25 cellular contexts compared by ENCODE assay signal in the genomic region with DNA sequence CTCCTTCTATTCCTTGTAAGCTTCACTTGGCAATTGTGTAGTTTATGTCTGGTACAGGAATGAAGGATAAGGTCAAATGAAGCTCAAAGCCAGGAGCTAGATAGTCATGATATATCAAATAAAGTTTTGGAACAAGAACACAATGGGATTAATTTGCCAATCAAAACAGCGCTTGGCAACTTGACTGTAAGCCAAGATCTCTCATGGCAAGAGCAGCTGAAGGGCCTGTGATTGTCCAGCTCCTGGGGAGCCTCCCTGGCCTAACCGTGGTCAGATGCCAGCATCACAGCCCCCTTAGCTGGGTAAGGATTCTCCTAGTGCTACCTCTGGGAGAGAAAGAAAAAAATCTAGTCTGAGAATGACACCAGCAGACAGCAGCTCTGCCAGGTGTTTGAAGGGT.
DNase-seq lines count a peak whose midpoint lies in the region; ATAC-seq, FAIRE-seq and TF ChIP-seq lines count a peak whose summit lies in the region.
"Had no signal": no experiment of that assay in that cellular context is flagged by ENCODE, and none has a peak within 500 bp of the region (broad histone marks: within the 10 kb centered on the region; RNA-seq: fewer than 3 reads in every experiment).

No MANE protein-coding gene starts in this region.

- no peak overlapping the region for H3K9ac ChIP-seq in HepG2 (ENCODE audit: insufficient read depth, low read depth, low read length)
- no peak overlapping the region for H3K9ac ChIP-seq in PC-3 (ENCODE audit: low read length)
- H3K9ac ChIP-seq: SK-N-SH had no signal

- TF ChIP-seq RAD21 in Ishikawa (IDR thresholded peaks at IDR 0.05; ENCODE audit: low read depth) (no peak), HepG2 (CRISPR knock-in tag; IDR thresholded peaks at IDR 0.05) (no peak)

- in situ Hi-C loops in HepG2 (cut with HindIII; ENCODE audit: extremely low pct_ligation_motif_present, low pct_unique_long_range_greater_than_20kb): loop anchor here (10.0 kb wide), 1 partner anchor 54 kb away; no protein-coding TSS in a partner anchor

- H2AFZ ChIP-seq in HepG2 (ENCODE audit: low read length) (no peak overlapping the region), PC-3 (ENCODE audit: low read length) (no peak overlapping the region)

- H3K27ac Mint-ChIP-seq in progenitor cell of endocrine pancreas: peak overlapping the region; percentile 81
- H3K27ac Mint-ChIP-seq: activated T-cell treated with anti-CD3 and anti-CD28 coated beads, Interleukin-2, amount 50 U/mL, for 24 hours; H9; natural killer cell treated with Interleukin-12 subunit alpha and Interleukin-12 subunit beta and Interleukin-15 and Interleukin-18, amount 100 ng/mL, for 72 hours; T-helper 17 cell had no signal

- TF ChIP-seq EP300 in Ishikawa (IDR thresholded peaks at IDR 0.05; ENCODE audit: borderline replicate concordance) (no peak), HepG2 (IDR thresholded peaks at IDR 0.05; ENCODE audit: low read depth in 2 of 2, low read length in 2 of 2) (no peak), HepG2 (CRISPR knock-in tag; IDR thresholded peaks at IDR 0.05; ENCODE audit: borderline replicate concordance) (no peak)

- TF ChIP-seq CTCF in body of pancreas (IDR thresholded peaks at IDR 0.05) (no peak), HepG2 (CRISPR knock-in tag; IDR thresholded peaks at IDR 0.05) (no peak), progenitor cell of endocrine pancreas (IDR thresholded peaks at IDR 0.05; ENCODE audit: unreplicated experiment) (no peak), PC-3 (conservative IDR thresholded peaks at IDR 0.05; ENCODE audit: low read depth, low read length) (no peak), mucosa of descending colon (IDR thresholded peaks at IDR 0.05) (no peak)

- H3K9me2 ChIP-seq in PC-3 (replicated peaks; ENCODE audit: low read length): no peaks in the 10 kb centered on the region
- H3K9me2 ChIP-seq: SK-N-SH had no signal

- peak overlapping the region; percentile 65; the same call in 1 of the 2 replicates for H3K4me2 ChIP-seq in HepG2 (ENCODE audit: low read depth, low read length)
- no peak overlapping the region for H3K4me2 ChIP-seq in PC-3 (ENCODE audit: low read length)
- H3K4me2 ChIP-seq: SK-N-SH had no signal

- BruUV-seq in HepG2 (replicated peaks; lab: Mats Ljungman, UMichigan) (no TSS peak), PC-3 (replicated peaks; lab: Mats Ljungman, UMichigan) (no TSS peak)

- intact Hi-C loops in body of pancreas (cut with DNase I): no loop called here
- intact Hi-C loops in HepG2 (cut with micrococcal nuclease; ENCODE audit: unreplicated experiment): loop anchor here (5.0 kb wide), 1 partner anchor 62 kb away; no protein-coding TSS in a partner anchor
- intact Hi-C loops in PC-3 (cut with micrococcal nuclease): no loop called here
- intact Hi-C loops in mucosa of descending colon (cut with DNase I, micrococcal nuclease): no loop called here

- no peaks in the 10 kb centered on the region for H3K79me2 ChIP-seq in HepG2 (ENCODE audit: insufficient read depth, low read length)
- H3K79me2 ChIP-seq in PC-3 (ENCODE audit: low read length): no peaks in the 10 kb centered on the region

- no peak overlapping the region for H3K4me3 Mint-ChIP-seq in progenitor cell of endocrine pancreas (ENCODE audit: low read depth)
- H3K4me3 Mint-ChIP-seq: activated T-cell treated with anti-CD3 and anti-CD28 coated beads, Interleukin-2, amount 50 U/mL, for 24 hours; H9; mesothelial cell of epicardium; natural killer cell treated with Interleukin-12 subunit alpha and Interleukin-12 subunit beta and Interleukin-15 and Interleukin-18, amount 100 ng/mL, for 72 hours; T-helper 17 cell had no signal

- H3K27me3 Mint-ChIP-seq in progenitor cell of endocrine pancreas: peaks cover 3% of the 10 kb centered on the region
- H3K27me3 Mint-ChIP-seq: activated T-cell treated with anti-CD3 and anti-CD28 coated beads, Interleukin-2, amount 50 U/mL, for 24 hours; natural killer cell treated with Interleukin-12 subunit alpha and Interleukin-12 subunit beta and Interleukin-15 and Interleukin-18, amount 100 ng/mL, for 72 hours had no signal

- peaks cover 58% of the 10 kb centered on the region for H3K4me1 ChIP-seq in body of pancreas
- peaks cover 60% of the 10 kb centered on the region for H3K4me1 ChIP-seq in HepG2 (ENCODE audit: insufficient read depth, low read length)
- no peaks in the 10 kb centered on the region for H3K4me1 ChIP-seq in PC-3 (ENCODE audit: insufficient read depth, low read length)
- peaks cover 8% of the 10 kb centered on the region for H3K4me1 ChIP-seq in mucosa of descending colon (ENCODE audit: low read depth)

- FAIRE-seq in HepG2 (lab: Jason Lieb, UNC): no peak

- peaks cover 11% of the 10 kb centered on the region for H3K4me1 Mint-ChIP-seq in progenitor cell of endocrine pancreas (ENCODE audit: low read depth)
- H3K4me1 Mint-ChIP-seq: H9 had no signal

- ATAC-seq in body of pancreas (peak; percentile 25), HepG2 (no peak), PC-3 (no peak), mucosa of descending colon (no peak)
- ATAC-seq: natural killer cell treated with Interleukin-12 subunit alpha and Interleukin-12 subunit beta and Interleukin-15 and Interleukin-18, amount 100 ng/mL, for 72 hours; T-helper 17 cell had no signal

- WGBS in body of pancreas, 2 donors: 20 to 25% methylated on average over 2 of the region's 2 CpGs
- WGBS in HepG2 (ENCODE audit: low lambda C conversion rate): 92% methylated on average over 2 of the region's 2 CpGs

- peak overlapping the region; percentile 60 to 85 (median 83) for H3K27ac ChIP-seq in body of pancreas
- H3K27ac ChIP-seq in HepG2 (ENCODE audit: extremely low read length, insufficient read depth, low read length): peak overlapping the region; percentile 78
- no peak overlapping the region for H3K27ac ChIP-seq in PC-3 (ENCODE audit: low read length)

- no peak overlapping the region for H3K4me3 ChIP-seq in body of pancreas
- H3K4me3 ChIP-seq in HepG2 (replicated peaks in 1 of 3; ENCODE audit: insufficient read depth in 1 of 3, low read depth in 2 of 3, low read length in 3 of 3): no peak overlapping the region
- H3K4me3 ChIP-seq in PC-3 (ENCODE audit: low read length): no peak overlapping the region
- no peak overlapping the region for H3K4me3 ChIP-seq in mucosa of descending colon
- H3K4me3 ChIP-seq: tibial nerve had no signal

- no peaks in the 10 kb centered on the region for H4K20me1 ChIP-seq in HepG2 (ENCODE audit: insufficient read depth, low read length)
- no peaks in the 10 kb centered on the region for H4K20me1 ChIP-seq in PC-3 (ENCODE audit: low read length)

- no peaks in the 10 kb centered on the region for H3K36me3 ChIP-seq in body of pancreas (replicated peaks in 1 of 2; ENCODE audit: insufficient read depth in 1 of 2, low read depth in 2 of 2)
- no peaks in the 10 kb centered on the region; a peak in 1 of 5 replicates for H3K36me3 ChIP-seq in HepG2 (replicated peaks in 1 of 2; ENCODE audit: control insufficient read depth in 1 of 2, insufficient read depth in 2 of 2, low read length in 2 of 2)
- H3K36me3 ChIP-seq in PC-3 (ENCODE audit: low read depth, low read length): no peaks in the 10 kb centered on the region
- H3K36me3 ChIP-seq in mucosa of descending colon (ENCODE audit: low read depth): no peaks in the 10 kb centered on the region
- H3K36me3 ChIP-seq: tibial nerve had no signal

- H3K9me3 Mint-ChIP-seq in progenitor cell of endocrine pancreas (ENCODE audit: low read depth): no peaks in the 10 kb centered on the region
- H3K9me3 Mint-ChIP-seq: activated T-cell treated with anti-CD3 and anti-CD28 coated beads, Interleukin-2, amount 50 U/mL, for 24 hours; H9; natural killer cell treated with Interleukin-12 subunit alpha and Interleukin-12 subunit beta and Interleukin-15 and Interleukin-18, amount 100 ng/mL, for 72 hours had no signal

- H3K36me3 Mint-ChIP-seq in progenitor cell of endocrine pancreas (ENCODE audit: insufficient read depth): no peaks in the 10 kb centered on the region
- H3K36me3 Mint-ChIP-seq: mesothelial cell of epicardium; natural killer cell treated with Interleukin-12 subunit alpha and Interleukin-12 subunit beta and Interleukin-15 and Interleukin-18, amount 100 ng/mL, for 72 hours had no signal

- CTCF ChIA-PET in HepG2 (lab: Yijun Ruan, JAX; ENCODE audit: low intra/inter-chr PET ratio, low total read pairs) (no interaction called here), PC-3 (lab: Charles Lee) (interaction anchor here (0.9 kb wide), 1 partner anchor 242 kb away, joined by 3 read pairs; a partner anchor contains a TSS)

- H3F3A ChIP-seq in PC-3 (ENCODE audit: low read length, unreplicated experiment): no peaks in the 10 kb centered on the region

- POLR2A ChIA-PET in HepG2 (lab: Yijun Ruan, JAX): interaction anchor here (1.0 to 3.8 kb wide), 5 partner anchors 18 to 221 kb away, joined by 3 to 34 read pairs (median 12); a partner anchor contains a TSS
- POLR2A ChIA-PET in PC-3 (lab: Charles Lee; ENCODE audit: unreplicated experiment): no interaction called here

- TF ChIP-seq POLR2A in body of pancreas (IDR thresholded peaks at IDR 0.05) (no peak), HepG2 (IDR thresholded peaks at IDR 0.05; ENCODE audit: insufficient read depth in 1 of 2, low read depth in 2 of 2, low read length in 2 of 2) (no peak)

- no peaks in the 10 kb centered on the region for H3K9me3 ChIP-seq in body of pancreas
- no peaks in the 10 kb centered on the region for H3K9me3 ChIP-seq in HepG2 (ENCODE audit: low read length)
- no peaks in the 10 kb centered on the region for H3K9me3 ChIP-seq in PC-3 (ENCODE audit: low read length)
- H3K9me3 ChIP-seq in mucosa of descending colon: no peaks in the 10 kb centered on the region
- H3K9me3 ChIP-seq: SK-N-SH, tibial nerve had no signal

- DNase-seq in body of pancreas (peak; percentile 28 to 43 (median 36)), HepG2 (ENCODE audit: low spot score) (no peak), progenitor cell of endocrine pancreas (ENCODE audit: low spot score, unreplicated experiment) (no peak), PC-3 (no peak), NCI-H1092 treated with DMSO at 0.1 percent for 48 hours (lab: John Stamatoyannopoulos, UW) (no peak), mucosa of descending colon (no peak)
- DNase-seq: activated CD4-positive, alpha-beta T cell treated with anti-CD3 and anti-CD28 coated beads for 4 hours; activated T-cell treated with anti-CD3 and anti-CD28 coated beads, Interleukin-2, amount 50 U/mL, for 24 hours; C1 segment of cervical spinal cord; cerebellar nuclear complex; DMS79 treated with DMSO at 0.1 percent for 48 hours; effector CD4-positive, alpha-beta T cell; erythroblast; KBM-7; NCI-H1417 treated with DMSO at 0.1 percent for 48 hours; NCI-H2081 treated with DMSO at 0.1 percent for 48 hours; NCI-H226; SK-N-SH; stimulated activated CD4-positive, alpha-beta T cell treated with anti-CD3 and anti-CD28 coated beads, Interleukin-2, amount 100 ng/mL, for 24 hours; T-helper 17 cell had no signal

- H3K27me3 ChIP-seq in body of pancreas (no peaks in the 10 kb centered on the region), HepG2 (ENCODE audit: control insufficient read depth in 1 of 2, insufficient read depth in 2 of 2, low read length in 2 of 2) (no peaks in the 10 kb centered on the region), PC-3 (ENCODE audit: low read length) (no peaks in the 10 kb centered on the region)
- H3K27me3 ChIP-seq: tibial nerve had no signal

TF ChIP-seq in Ishikawa, 13 proteins besides CTCF, POLR2A, EP300 and RAD21 (continues in another document):
- no peak for TF ChIP-seq FOXM1 (IDR thresholded peaks at IDR 0.05; ENCODE audit: borderline replicate concordance, low read depth)

TF ChIP-seq in HepG2, 621 proteins besides CTCF, POLR2A, EP300 and RAD21 (continues in another document):
- TF ChIP-seq CCDC6 (CRISPR knock-in tag; IDR thresholded peaks at IDR 0.05): no peak

Comparison
In these comparisons a context has a peak if more than half of its experiments do, and no peak if none do; other contexts are left out.
1. DNase-seq: peak in body of pancreas (4 of 4); none in HepG2 (single experiment), progenitor cell of endocrine pancreas (single experiment), PC-3 (single experiment), NCI-H1092 treated with DMSO at 0.1 percent for 48 hours (single experiment) and mucosa of descending colon (0 of 3).